Comparison of ENCODE assay signal across 15 cellular contexts in the genomic region with DNA sequence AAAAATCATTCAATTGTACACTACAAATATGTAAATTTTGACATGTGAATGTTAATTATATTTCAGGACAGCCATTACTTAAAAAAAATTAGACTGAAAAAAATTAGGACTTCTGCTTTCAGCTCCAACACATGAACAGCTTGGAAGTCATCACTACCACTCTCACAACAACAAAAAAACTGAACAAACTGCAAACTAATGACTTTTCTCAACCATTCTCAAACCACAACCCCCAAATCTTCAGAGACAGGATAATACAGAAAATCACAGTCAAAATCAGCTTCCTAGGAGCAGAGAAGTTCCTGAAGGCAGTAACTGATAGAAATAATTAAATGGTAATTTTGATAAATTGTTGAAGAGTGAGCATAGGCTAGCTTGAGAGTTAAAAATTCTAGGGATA.
DNase-seq lines count a peak whose midpoint lies in the region; ATAC-seq and TF ChIP-seq lines count a peak whose summit lies in the region.
"Had no signal": no experiment of that assay in that cellular context is flagged by ENCODE, and none has a peak within 500 bp of the region (broad histone marks: within the 10 kb centered on the region; RNA-seq: fewer than 3 reads in every experiment).

No MANE protein-coding gene starts in this region.

- H3K9me3 Mint-ChIP-seq in endodermal cell (peaks cover 3% of the 10 kb centered on the region), osteocyte (ENCODE audit: unreplicated experiment) (no peaks in the 10 kb centered on the region)
- H3K9me3 Mint-ChIP-seq: H9 had no signal

- no peak overlapping the region for H3K4me3 Mint-ChIP-seq in endodermal cell
- no peak overlapping the region for H3K4me3 Mint-ChIP-seq in osteocyte (ENCODE audit: unreplicated experiment)
- H3K4me3 Mint-ChIP-seq: B cell; CD8-positive, alpha-beta T cell; H9 had no signal

- H2AFZ ChIP-seq in DND-41 (ENCODE audit: low read depth, low read length), result no peak overlapping the region
- H2AFZ ChIP-seq in Loucy (ENCODE audit: low read length), result no peak overlapping the region
- H2AFZ ChIP-seq in smooth muscle cell (ENCODE audit: low read depth), result no peak overlapping the region

- H3K4me1 ChIP-seq in DND-41 (ENCODE audit: insufficient read depth, low read length), result peaks cover 31% of the 10 kb centered on the region
- peaks cover 24% of the 10 kb centered on the region for H3K4me1 ChIP-seq in Loucy (ENCODE audit: insufficient read depth, low read length, poor library complexity, severe bottlenecking)
- H3K4me1 ChIP-seq in endodermal cell (ENCODE audit: control insufficient read depth, insufficient read depth, low read length), result peaks cover 6% of the 10 kb centered on the region
- peaks cover 4% of the 10 kb centered on the region for H3K4me1 ChIP-seq in smooth muscle cell (ENCODE audit: low read depth)

- peaks cover 2% of the 10 kb centered on the region for H3K9me3 ChIP-seq in DND-41 (ENCODE audit: insufficient read depth, low read length, severe bottlenecking)
- H3K9me3 ChIP-seq in Loucy (ENCODE audit: insufficient read depth, low read depth, low read length), result no peaks in the 10 kb centered on the region
- peaks cover 6% of the 10 kb centered on the region for H3K9me3 ChIP-seq in endodermal cell (ENCODE audit: control insufficient read depth, low read length)
- no peaks in the 10 kb centered on the region for H3K9me3 ChIP-seq in smooth muscle cell (replicated peaks; ENCODE audit: low read depth)

- H3K79me2 ChIP-seq in DND-41 (ENCODE audit: insufficient read depth, low read length), result no peaks in the 10 kb centered on the region
- H3K79me2 ChIP-seq in Loucy (ENCODE audit: insufficient read depth, low read length), result no peaks in the 10 kb centered on the region
- no peaks in the 10 kb centered on the region for H3K79me2 ChIP-seq in smooth muscle cell (ENCODE audit: low read depth)

- H3K27me3 Mint-ChIP-seq in endodermal cell (ENCODE audit: insufficient read depth) (no peaks in the 10 kb centered on the region), osteocyte (ENCODE audit: unreplicated experiment) (no peaks in the 10 kb centered on the region)

- H3K4me1 Mint-ChIP-seq in endodermal cell, result peaks cover 22% of the 10 kb centered on the region
- no peaks in the 10 kb centered on the region for H3K4me1 Mint-ChIP-seq in osteocyte (ENCODE audit: unreplicated experiment)
- H3K4me1 Mint-ChIP-seq: B cell, H9 had no signal

- ATAC-seq in DND-41 (ENCODE audit: insufficient read depth, low read depth) (peak; percentile 67), GM21526 (IDR thresholded peaks at IDR 0.05; ENCODE audit: low FRiP score, unreplicated experiment) (no peak), GM18858 (IDR thresholded peaks at IDR 0.05; ENCODE audit: unreplicated experiment) (no peak)
- ATAC-seq: GM12878 had no signal

- H3K27me3 ChIP-seq in DND-41 (ENCODE audit: insufficient read depth, low read length, poor library complexity) (no peaks in the 10 kb centered on the region), Loucy (ENCODE audit: insufficient read depth, low read length, poor library complexity, severe bottlenecking) (no peaks in the 10 kb centered on the region), endodermal cell (ENCODE audit: control insufficient read depth, insufficient read depth, low read length, poor library complexity, severe bottlenecking) (no peaks in the 10 kb centered on the region), smooth muscle cell (ENCODE audit: low read depth) (no peaks in the 10 kb centered on the region)

- H3K36me3 Mint-ChIP-seq in endodermal cell (ENCODE audit: low read depth) (no peaks in the 10 kb centered on the region), osteocyte (ENCODE audit: unreplicated experiment) (no peaks in the 10 kb centered on the region)
- H3K36me3 Mint-ChIP-seq: CD8-positive, alpha-beta T cell had no signal

- H3K9me2 ChIP-seq in Loucy (replicated peaks; ENCODE audit: low read depth, low read length), result no peaks in the 10 kb centered on the region

- H3K27ac ChIP-seq in DND-41 (ENCODE audit: low read length) (peak overlapping the region; percentile 81), endodermal cell (ENCODE audit: low read depth, low read length) (no peak overlapping the region), smooth muscle cell (ENCODE audit: low read depth) (no peak overlapping the region)
- H3K27ac ChIP-seq: BLaER1 treated with 17β-estradiol and CSF1 and Interleukin-3, amounts not matched to agents 10 nM and 100 nM had no signal

- H3K36me3 ChIP-seq in DND-41 (ENCODE audit: insufficient read depth, low read length) (no peaks in the 10 kb centered on the region), Loucy (ENCODE audit: insufficient read depth, low read length) (no peaks in the 10 kb centered on the region), endodermal cell (ENCODE audit: control insufficient read depth, insufficient read depth, low read length) (no peaks in the 10 kb centered on the region), smooth muscle cell (ENCODE audit: low read depth) (no peaks in the 10 kb centered on the region)
- H3K36me3 ChIP-seq: BLaER1 treated with 17β-estradiol and CSF1 and Interleukin-3, amounts not matched to agents 10 nM and 100 nM had no signal

- H3K27ac Mint-ChIP-seq in endodermal cell (peak overlapping the region; percentile 28), osteocyte (ENCODE audit: unreplicated experiment) (no peak overlapping the region)
- H3K27ac Mint-ChIP-seq: B cell; CD8-positive, alpha-beta T cell; H9 had no signal

- H3K4me3 ChIP-seq in DND-41 (ENCODE audit: low read depth in 1 of 2, low read length in 2 of 2) (no peak overlapping the region), Loucy (ENCODE audit: low read length, poor library complexity, severe bottlenecking) (peak overlapping the region; percentile 38), endodermal cell (ENCODE audit: low read length) (no peak overlapping the region), smooth muscle cell (no peak overlapping the region)
- H3K4me3 ChIP-seq: BLaER1 treated with 17β-estradiol and CSF1 and Interleukin-3, amounts not matched to agents 10 nM and 100 nM; GM12878 had no signal

- H4K20me1 ChIP-seq in DND-41 (ENCODE audit: insufficient read depth, low read length) (no peaks in the 10 kb centered on the region), Loucy (ENCODE audit: insufficient read depth, low read length, poor library complexity, severe bottlenecking) (no peaks in the 10 kb centered on the region), smooth muscle cell (ENCODE audit: low read depth) (no peaks in the 10 kb centered on the region)
- H4K20me1 ChIP-seq: BLaER1 treated with 17β-estradiol and CSF1 and Interleukin-3, amounts not matched to agents 10 nM and 100 nM had no signal

- H3K4me2 ChIP-seq in DND-41 (ENCODE audit: insufficient read depth, low read length) (peak overlapping the region; percentile 40; the same call in 1 of the 2 replicates), Loucy (ENCODE audit: low read depth, low read length, poor library complexity, severe bottlenecking) (peak overlapping the region; percentile 69), smooth muscle cell (peak overlapping the region; percentile 16)

- DNase-seq in DND-41 (peak; percentile 22), endodermal cell (no peak), smooth muscle cell (lab: John Stamatoyannopoulos, UW; ENCODE audit: unreplicated experiment) (no peak), osteocyte (ENCODE audit: extremely low spot score, unreplicated experiment) (no peak)
- DNase-seq: 8988T, EL, H9, IMR-90 had no signal

- H3F3A ChIP-seq in Loucy (ENCODE audit: low read depth), result no peaks in the 10 kb centered on the region
- no peaks in the 10 kb centered on the region for H3F3A ChIP-seq in smooth muscle cell (ENCODE audit: low read depth)

- peak overlapping the region; percentile 39 for H3K9ac ChIP-seq in DND-41 (ENCODE audit: low read depth, low read length)
- H3K9ac ChIP-seq in Loucy (ENCODE audit: low read depth, low read length, poor library complexity, severe bottlenecking), result no peak overlapping the region
- no peak overlapping the region for H3K9ac ChIP-seq in endodermal cell (ENCODE audit: extremely low read depth, low read length, poor library complexity, severe bottlenecking)
- H3K9ac ChIP-seq in smooth muscle cell (ENCODE audit: low read depth), result no peak overlapping the region
- H3K9ac ChIP-seq: BLaER1 treated with 17β-estradiol and CSF1 and Interleukin-3, amounts not matched to agents 10 nM and 100 nM had no signal

- TF ChIP-seq CTCF in DND-41 (IDR thresholded peaks at IDR 0.05; ENCODE audit: borderline replicate concordance, extremely low read depth, low read length, poor library complexity, severe bottlenecking) (no peak), Loucy (conservative IDR thresholded peaks at IDR 0.05; ENCODE audit: low read length) (no peak), endodermal cell (conservative IDR thresholded peaks at IDR 0.05) (no peak), smooth muscle cell (IDR thresholded peaks at IDR 0.05; ENCODE audit: borderline replicate concordance, insufficient read depth, poor library complexity, severe bottlenecking) (no peak), osteocyte (IDR thresholded peaks at IDR 0.05) (no peak)

Comparison
In these comparisons a context has a peak if more than half of its experiments do, and no peak if none do; other contexts are left out.
1. H3K4me2 ChIP-seq: peak in every context shown above with its lines; median percentile 69 in Loucy; 40 in DND-41; 16 in smooth muscle cell.